In the genomic region with DNA sequence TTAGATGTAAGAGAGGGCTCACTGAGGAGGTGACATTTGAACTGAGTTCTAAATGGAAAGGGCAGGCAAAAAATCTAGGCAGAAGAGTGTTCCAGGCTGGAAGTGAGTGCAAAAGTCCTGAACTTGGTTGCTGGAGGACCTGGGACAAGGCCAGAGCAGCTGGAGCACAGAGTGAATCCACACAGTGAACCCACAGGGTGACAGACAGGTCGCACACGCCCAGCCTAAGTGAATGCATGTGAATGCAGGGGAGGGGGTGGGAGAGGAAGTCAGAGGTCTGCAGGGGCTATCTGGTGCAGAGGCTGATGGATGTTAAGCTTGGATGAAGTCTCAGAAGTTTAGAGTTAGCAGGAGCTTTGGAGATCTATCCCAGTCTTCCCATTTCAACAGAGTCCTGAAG, we compare ENCODE assay signal across 7 cellular contexts. TPM values are rescaled to one million over a fixed set of nuclear protein-coding genes. Genes with fewer than 3 reads are reported as not detected.
A peak's percentile ranks its signal among the peaks of the same experiment; 100 is the strongest.
DNase-seq lines count a peak whose midpoint lies in the region; ATAC-seq and TF ChIP-seq lines count a peak whose summit lies in the region.

No MANE protein-coding gene starts in this region.

- peaks cover 0 to 3% (median 3%) of the 10 kb centered on the region in 3 donors for H3K36me3 ChIP-seq in skeletal muscle tissue (ENCODE audit: control insufficient read depth in 3 of 3, insufficient read depth in 3 of 3, low read length in 3 of 3)

- no peak overlapping the region for H3K27ac ChIP-seq in skeletal muscle tissue (ENCODE audit: low read depth, low read length)

- H3K4me1 ChIP-seq in skeletal muscle tissue (ENCODE audit: control insufficient read depth in 3 of 3, insufficient read depth in 3 of 3, low read length in 3 of 3): peaks cover 23 to 36% (median 24%) of the 10 kb centered on the region in 3 donors

- TF ChIP-seq CTCF in HFF-Myc (IDR thresholded peaks at IDR 0.05; ENCODE audit: low read depth, low read length, missing control alignments) (no peak), glutamatergic neuron (IDR thresholded peaks at IDR 0.05; ENCODE audit: partially characterized antibody, unreplicated experiment) (no peak)

- H3K27me3 Mint-ChIP-seq in T-helper 17 cell (no peaks in the 10 kb centered on the region), glutamatergic neuron (ENCODE audit: unreplicated experiment) (peaks cover 8% of the 10 kb centered on the region)

- H3K9me3 ChIP-seq in T-helper 17 cell (ENCODE audit: control insufficient read depth, low read length, poor library complexity, severe bottlenecking) (no peaks in the 10 kb centered on the region), skeletal muscle tissue (ENCODE audit: control insufficient read depth in 3 of 3, low read length in 3 of 3) (no peaks in the 10 kb centered on the region)

- peaks cover 6% of the 10 kb centered on the region for H3K36me3 Mint-ChIP-seq in T-helper 17 cell (ENCODE audit: low read depth)
- no peaks in the 10 kb centered on the region for H3K36me3 Mint-ChIP-seq in glutamatergic neuron (ENCODE audit: unreplicated experiment)

- peak overlapping the region; percentile 73 for H3K4me3 ChIP-seq in HFF-Myc (replicated peaks; ENCODE audit: low read depth, low read length)
- peak overlapping the region; percentile 91 to 95 (median 93) for H3K4me3 ChIP-seq in skeletal muscle tissue (ENCODE audit: low read length in 3 of 3)

- no peak for DNase-seq in HFF-Myc (ENCODE audit: extremely low read depth, low read depth)
- no peak for DNase-seq in T-helper 17 cell
- no peak for DNase-seq in glutamatergic neuron
- no peak for DNase-seq in NCI-H748 (lab: John Stamatoyannopoulos, UW; ENCODE audit: unreplicated experiment)
- no peak for DNase-seq in midbrain (lab: John Stamatoyannopoulos, UW)
- DNase-seq in erythroblast (lab: John Stamatoyannopoulos, UW): no peak

- H3K4me3 Mint-ChIP-seq in T-helper 17 cell (peak overlapping the region; percentile 95), glutamatergic neuron (ENCODE audit: unreplicated experiment) (peak overlapping the region; percentile 95)

- H3K9me3 Mint-ChIP-seq in glutamatergic neuron (ENCODE audit: unreplicated experiment): peaks cover 1% of the 10 kb centered on the region

- H3K27ac Mint-ChIP-seq in T-helper 17 cell (peak overlapping the region; percentile 98), glutamatergic neuron (ENCODE audit: unreplicated experiment) (no peak overlapping the region)

- no peak for TF ChIP-seq POLR2A in erythroblast (IDR thresholded peaks at IDR 0.05; ENCODE audit: low read length)

- H3K9ac ChIP-seq in skeletal muscle tissue (ENCODE audit: low read depth in 1 of 3, low read length in 3 of 3): peak overlapping the region in 1 of 3 donors; percentile 82

- H3K27me3 ChIP-seq in skeletal muscle tissue (ENCODE audit: control insufficient read depth in 3 of 3, insufficient read depth in 3 of 3, low read length in 3 of 3): peaks cover 28 to 31% (median 31%) of the 10 kb centered on the region in 3 donors

- H3K4me1 Mint-ChIP-seq in T-helper 17 cell (peaks cover 41% of the 10 kb centered on the region), glutamatergic neuron (ENCODE audit: low read depth, unreplicated experiment) (peaks cover 15% of the 10 kb centered on the region)

- ATAC-seq in T-helper 17 cell: no peak

RNA-seq across cellular contexts. Expression of a gene that starts 0.6 kb away (rescaled TPM):
- total RNA-seq in T-helper 17 cell: 10 to 100 TPM; 12.9 to 15.5 TPM
- 18.0 TPM for total RNA-seq in glutamatergic neuron (ENCODE audit: unreplicated experiment)
- 9.4 TPM for total RNA-seq in skeletal muscle tissue

RNA-seq across cellular contexts. Expression of a gene that starts 2.8 kb away (rescaled TPM):
- total RNA-seq in T-helper 17 cell: not detected
- total RNA-seq in glutamatergic neuron (ENCODE audit: unreplicated experiment): not detected
- not detected for total RNA-seq in skeletal muscle tissue

RNA-seq across cellular contexts. Expression of a gene that starts 52.4 kb away (rescaled TPM):
- 10 to 100 TPM; 56.4 to 58.3 TPM for total RNA-seq in T-helper 17 cell
- 48.4 TPM for total RNA-seq in glutamatergic neuron (ENCODE audit: unreplicated experiment)
- total RNA-seq in skeletal muscle tissue: 47.5 TPM
